Comparison of ENCODE assay signal across 24 cellular contexts in genomic region chr4:9936128-9936644, GRCh38.
"Had no signal": no experiment of that assay in that cellular context is flagged by ENCODE, and none has a peak within 500 bp of the region (broad histone marks: within the 10 kb centered on the region; RNA-seq: fewer than 3 reads in every experiment).

No MANE protein-coding gene starts in this region.

- H3K79me2 ChIP-seq: hepatocyte had no signal

- H3K4me1 ChIP-seq: esophagus squamous epithelium, lower lobe of right lung, pancreas, suprapubic skin, thyroid gland had no signal

- H3K27me3 Mint-ChIP-seq: memory B cell had no signal

- DNase-seq: cortex of kidney; effector memory CD8-positive, alpha-beta T cell; esophagus squamous epithelium; foreskin fibroblast; kidney; left cardiac atrium; left ventricle myocardium inferior; lower lobe of right lung; natural killer cell; occipital lobe; pancreas; right cardiac atrium; stimulated activated CD4-positive, alpha-beta T cell treated with anti-CD3 and anti-CD28 coated beads, Interleukin-2, amount 100 ng/mL, for 48 hours; stimulated activated naive CD8-positive, alpha-beta T cell treated with anti-CD3 and anti-CD28 coated beads, Interleukin-15, Interleukin-2, amounts not matched to agents 100 U/mL and 50 U/mL, for 24 hours; thyroid gland had no signal

- H3K27me3 ChIP-seq: esophagus squamous epithelium, gastroesophageal sphincter, hepatocyte, pancreas, suprapubic skin, thyroid gland had no signal

- H3K27ac Mint-ChIP-seq: effector memory CD8-positive, alpha-beta T cell; memory B cell; mesothelial cell of epicardium; natural killer cell; progenitor cell of endocrine pancreas; type B pancreatic cell had no signal

- H3K4me1 Mint-ChIP-seq: memory B cell, mesothelial cell of epicardium, natural killer cell had no signal

- H3K4me3 ChIP-seq: esophagus squamous epithelium, gastroesophageal sphincter, hepatocyte, left ventricle myocardium inferior, lower lobe of right lung, pancreas, smooth muscle cell, suprapubic skin, thyroid gland had no signal

- ATAC-seq: effector memory CD8-positive, alpha-beta T cell; gastroesophageal sphincter; left cardiac atrium; lower lobe of right lung; natural killer cell; pancreas; right cardiac atrium; stimulated activated naive CD8-positive, alpha-beta T cell treated with anti-CD3 and anti-CD28 coated beads, Interleukin-15, Interleukin-2, amounts not matched to agents 100 U/mL and 50 U/mL, for 24 hours had no signal

- H3K4me3 Mint-ChIP-seq: effector memory CD8-positive, alpha-beta T cell; memory B cell; mesothelial cell of epicardium; natural killer cell; type B pancreatic cell had no signal

- H3K36me3 Mint-ChIP-seq: memory B cell, mesothelial cell of epicardium, natural killer cell, type B pancreatic cell had no signal

- H3K9me3 ChIP-seq: esophagus squamous epithelium, gastroesophageal sphincter, left ventricle myocardium inferior, lower lobe of right lung, pancreas, suprapubic skin, thyroid gland had no signal

- H3K36me3 ChIP-seq: gastroesophageal sphincter, left ventricle myocardium inferior, lower lobe of right lung, pancreas, suprapubic skin, thyroid gland had no signal

- H3K27ac ChIP-seq: epithelial cell of prostate, esophagus squamous epithelium, gastroesophageal sphincter, hepatocyte, left ventricle myocardium inferior, lower lobe of right lung, pancreas, suprapubic skin, thyroid gland had no signal

- H2AFZ ChIP-seq: hepatocyte had no signal

- H3K9me3 Mint-ChIP-seq: effector memory CD8-positive, alpha-beta T cell; memory B cell; mesothelial cell of epicardium; natural killer cell; type B pancreatic cell had no signal

- H3K4me2 ChIP-seq: hepatocyte, smooth muscle cell had no signal
